ENCODE assay signal across 11 cellular contexts in genomic region chr16:84357191-84357651, GRCh38.
DNase-seq lines count a peak whose midpoint lies in the region; ATAC-seq lines count a peak whose summit lies in the region.
"Had no signal": no experiment of that assay in that cellular context is flagged by ENCODE, and none has a peak within 500 bp of the region (broad histone marks: within the 10 kb centered on the region; RNA-seq: fewer than 3 reads in every experiment).

No MANE protein-coding gene starts in this region.

- no peak overlapping the region for H3K27ac Mint-ChIP-seq in T-helper 2 cell treated with Interferon-gamma antibody and Interleukin-4, amounts not matched to agents 5 μg/mL and 100 μg/mL, for 36 hours
- H3K27ac Mint-ChIP-seq: activated naive CD4-positive, alpha-beta T cell treated with anti-CD3 and anti-CD28 coated beads, Interleukin-2, amount 50 U/mL, for 24 hours; CD8-positive, alpha-beta memory T cell had no signal

- no peaks in the 10 kb centered on the region for H3K36me3 Mint-ChIP-seq in T-helper 2 cell treated with Interferon-gamma antibody and Interleukin-4, amounts not matched to agents 5 μg/mL and 100 μg/mL, for 36 hours (ENCODE audit: low read depth)
- H3K36me3 Mint-ChIP-seq: activated naive CD4-positive, alpha-beta T cell treated with anti-CD3 and anti-CD28 coated beads, Interleukin-2, amount 50 U/mL, for 24 hours; CD8-positive, alpha-beta memory T cell had no signal

- DNase-seq in stimulated activated CD4-positive, alpha-beta T cell treated with anti-CD3 and anti-CD28 coated beads, Interleukin-4, amount 100 ng/mL, for 48 hours (ENCODE audit: low read depth in 2 of 2): peak; percentile 6 to 11
- no peak for DNase-seq in stimulated activated CD4-positive, alpha-beta T cell treated with anti-CD3 and anti-CD28 coated beads, Interleukin-2, amount 100 ng/mL, for 48 hours
- peak; percentile 63 for DNase-seq in T-helper 2 cell treated with Interferon-gamma antibody and Interleukin-4, amounts not matched to agents 5 μg/mL and 100 μg/mL, for 36 hours (ENCODE audit: low spot score)
- DNase-seq in glomerular visceral epithelial cell (ENCODE audit: extremely low spot score) (peak; percentile 79), NCI-H82 treated with DMSO at 0.1 percent for 48 hours (lab: John Stamatoyannopoulos, UW; ENCODE audit: unreplicated experiment) (no peak), NK-92 (lab: John Stamatoyannopoulos, UW; ENCODE audit: unreplicated experiment) (no peak)
- no peak for DNase-seq in activated CD8-positive, alpha-beta memory T cell treated with anti-CD3 and anti-CD28 coated beads, Interleukin-2, amount 50 U/mL, for 4 hours
- DNase-seq: CD8-positive, alpha-beta memory T cell; retina had no signal

- H3K27me3 Mint-ChIP-seq in T-helper 2 cell treated with Interferon-gamma antibody and Interleukin-4, amounts not matched to agents 5 μg/mL and 100 μg/mL, for 36 hours (ENCODE audit: low read depth): no peaks in the 10 kb centered on the region
- H3K27me3 Mint-ChIP-seq: activated naive CD4-positive, alpha-beta T cell treated with anti-CD3 and anti-CD28 coated beads, Interleukin-2, amount 50 U/mL, for 24 hours had no signal

- no peak overlapping the region for H3K4me3 Mint-ChIP-seq in T-helper 2 cell treated with Interferon-gamma antibody and Interleukin-4, amounts not matched to agents 5 μg/mL and 100 μg/mL, for 36 hours
- H3K4me3 Mint-ChIP-seq: activated naive CD4-positive, alpha-beta T cell treated with anti-CD3 and anti-CD28 coated beads, Interleukin-2, amount 50 U/mL, for 24 hours; CD8-positive, alpha-beta memory T cell had no signal

- H3K4me1 Mint-ChIP-seq in T-helper 2 cell treated with Interferon-gamma antibody and Interleukin-4, amounts not matched to agents 5 μg/mL and 100 μg/mL, for 36 hours (ENCODE audit: low read depth): peaks cover 29% of the 10 kb centered on the region

- H3K9me3 Mint-ChIP-seq in T-helper 2 cell treated with Interferon-gamma antibody and Interleukin-4, amounts not matched to agents 5 μg/mL and 100 μg/mL, for 36 hours: no peaks in the 10 kb centered on the region
- H3K9me3 Mint-ChIP-seq: activated naive CD4-positive, alpha-beta T cell treated with anti-CD3 and anti-CD28 coated beads, Interleukin-2, amount 50 U/mL, for 24 hours; CD8-positive, alpha-beta memory T cell had no signal

- no peak for ATAC-seq in GM21786 (IDR thresholded peaks at IDR 0.05; ENCODE audit: unreplicated experiment)

Comparison
In these comparisons a context has a peak if more than half of its experiments do, and no peak if none do; other contexts are left out.
1. DNase-seq: peak in stimulated activated CD4-positive, alpha-beta T cell treated with anti-CD3 and anti-CD28 coated beads, Interleukin-4, amount 100 ng/mL, for 48 hours (2 of 2), T-helper 2 cell treated with Interferon-gamma antibody and Interleukin-4, amounts not matched to agents 5 μg/mL and 100 μg/mL, for 36 hours (single experiment) and glomerular visceral epithelial cell (single experiment); none in stimulated activated CD4-positive, alpha-beta T cell treated with anti-CD3 and anti-CD28 coated beads, Interleukin-2, amount 100 ng/mL, for 48 hours (0 of 2), NCI-H82 treated with DMSO at 0.1 percent for 48 hours (single experiment), NK-92 (single experiment) and activated CD8-positive, alpha-beta memory T cell treated with anti-CD3 and anti-CD28 coated beads, Interleukin-2, amount 50 U/mL, for 4 hours (single experiment).